In genomic region chr17:64004903-64005733, GRCh38 we compare ENCODE assay signal across 16 cellular contexts. TPM values are rescaled to one million over a fixed set of nuclear protein-coding genes. Genes with fewer than 3 reads are reported as not detected.
DNase-seq lines count a peak whose midpoint lies in the region; ATAC-seq, FAIRE-seq and TF ChIP-seq lines count a peak whose summit lies in the region.
"Had no signal": no experiment of that assay in that cellular context is flagged by ENCODE, and none has a peak within 500 bp of the region (broad histone marks: within the 10 kb centered on the region; RNA-seq: fewer than 3 reads in every experiment).

No MANE protein-coding gene starts in this region.

- H3K27ac ChIP-seq in naive thymus-derived CD4-positive, alpha-beta T cell (ENCODE audit: low read depth, low read length) = peak overlapping the region; percentile 49
- no peak overlapping the region for H3K27ac ChIP-seq in kidney (ENCODE audit: low read depth in 2 of 2, low read length in 2 of 2)
- H3K27ac ChIP-seq: hepatocyte, right lobe of liver had no signal

- CTCF ChIA-PET in naive thymus-derived CD4-positive, alpha-beta T cell (lab: Charles Lee) = interaction anchor here (0.6 to 1.8 kb wide), 3 partner anchors 21 to 47 kb away, joined by 3 to 8 read pairs (median 3); no protein-coding TSS in a partner anchor

- no peak for TF ChIP-seq CTCF in natural killer cell (IDR thresholded peaks at IDR 0.05)
- TF ChIP-seq CTCF in kidney (IDR thresholded peaks at IDR 0.05; ENCODE audit: borderline replicate concordance, extremely low read depth, insufficient read depth) = no peak

- DNase-seq in natural killer cell treated with Interleukin-12 subunit alpha and Interleukin-12 subunit beta and Interleukin-15 and Interleukin-18, amount 100 ng/mL, for 72 hours (ENCODE audit: low spot score) = peak; percentile 57
- DNase-seq in natural killer cell (no peak), HuH-7.5 (ENCODE audit: low spot score) (no peak), activated gamma-delta T cell treated with Interleukin-2 at 50 U/mL for 16 hours (no peak), kidney (no peak)
- no peak for DNase-seq in activated naive CD8-positive, alpha-beta T cell treated with anti-CD3 and anti-CD28 coated beads for 36 hours
- no peak for DNase-seq in naive thymus-derived CD4-positive, alpha-beta T cell
- DNase-seq: effector CD4-positive, alpha-beta T cell; KBM-7; T-helper 9 cell had no signal

- POLR2A ChIA-PET in naive thymus-derived CD4-positive, alpha-beta T cell (lab: Charles Lee) = interaction anchor here (1.2 to 3.6 kb wide), 4 partner anchors 16 to 141 kb away, joined by 3 to 23 read pairs (median 5); partner anchors contain the start of genes CD79B and ICAM2

- peaks cover 21 to 27% of the 10 kb centered on the region in 2 donors for H3K4me1 Mint-ChIP-seq in natural killer cell treated with Interleukin-12 subunit alpha and Interleukin-12 subunit beta and Interleukin-15 and Interleukin-18, amount 100 ng/mL, for 72 hours (ENCODE audit: low read depth in 2 of 2)
- peaks cover 31 to 40% of the 10 kb centered on the region in 2 donors for H3K4me1 Mint-ChIP-seq in natural killer cell
- H3K4me1 Mint-ChIP-seq in activated naive CD8-positive, alpha-beta T cell treated with anti-CD3 and anti-CD28 coated beads for 36 hours = peaks cover 23% of the 10 kb centered on the region
- H3K4me1 Mint-ChIP-seq in naive thymus-derived CD4-positive, alpha-beta T cell = peaks cover 26 to 54% (median 45%) of the 10 kb centered on the region in 7 donors

- no peak for ATAC-seq in natural killer cell treated with Interleukin-12 subunit alpha and Interleukin-12 subunit beta and Interleukin-15 and Interleukin-18, amount 100 ng/mL, for 72 hours
- ATAC-seq in natural killer cell = no peak
- no peak for ATAC-seq in naive thymus-derived CD4-positive, alpha-beta T cell
- ATAC-seq in HG03045 (IDR thresholded peaks at IDR 0.05; ENCODE audit: unreplicated experiment) = no peak

- peak overlapping the region in 1 of 2 donors; percentile 58 for H3K27ac Mint-ChIP-seq in natural killer cell treated with Interleukin-12 subunit alpha and Interleukin-12 subunit beta and Interleukin-15 and Interleukin-18, amount 100 ng/mL, for 72 hours
- peak overlapping the region in 1 of 2 donors; percentile 71 for H3K27ac Mint-ChIP-seq in natural killer cell
- H3K27ac Mint-ChIP-seq in activated naive CD8-positive, alpha-beta T cell treated with anti-CD3 and anti-CD28 coated beads for 36 hours = peak overlapping the region; percentile 25
- peak overlapping the region in 8 of 9 donors; percentile 67 to 87 (median 82) for H3K27ac Mint-ChIP-seq in naive thymus-derived CD4-positive, alpha-beta T cell
- H3K27ac Mint-ChIP-seq: activated naive CD8-positive, alpha-beta T cell treated with anti-CD3 and anti-CD28 coated beads, Interleukin-2, amount 10 ng/mL, durations not matched to agents 7 days and 5 days had no signal

- H3K4me3 Mint-ChIP-seq in natural killer cell treated with Interleukin-12 subunit alpha and Interleukin-12 subunit beta and Interleukin-15 and Interleukin-18, amount 100 ng/mL, for 72 hours = no peak overlapping the region
- no peak overlapping the region for H3K4me3 Mint-ChIP-seq in natural killer cell
- no peak overlapping the region for H3K4me3 Mint-ChIP-seq in activated naive CD8-positive, alpha-beta T cell treated with anti-CD3 and anti-CD28 coated beads for 36 hours
- peak overlapping the region in 2 of 10 donors; percentile 25 to 48 for H3K4me3 Mint-ChIP-seq in naive thymus-derived CD4-positive, alpha-beta T cell
- H3K4me3 Mint-ChIP-seq: activated naive CD8-positive, alpha-beta T cell treated with anti-CD3 and anti-CD28 coated beads, Interleukin-2, amount 10 ng/mL, durations not matched to agents 7 days and 5 days had no signal

- H3K27me3 ChIP-seq in naive thymus-derived CD4-positive, alpha-beta T cell (ENCODE audit: control insufficient read depth in 2 of 2, insufficient read depth in 2 of 2, low read length in 2 of 2) = no peaks in the 10 kb centered on the region
- H3K27me3 ChIP-seq: hepatocyte, right lobe of liver had no signal

- no peak overlapping the region for H3K9ac ChIP-seq in kidney (ENCODE audit: low read length in 2 of 2)

- H3K4me3 ChIP-seq in naive thymus-derived CD4-positive, alpha-beta T cell (ENCODE audit: low read length) = no peak overlapping the region
- H3K4me3 ChIP-seq in kidney (ENCODE audit: low read length in 2 of 2) = peak overlapping the region in 1 of 2 donors; percentile 29
- H3K4me3 ChIP-seq: HAP-1, hepatocyte, right lobe of liver had no signal

- H3K27me3 Mint-ChIP-seq in natural killer cell treated with Interleukin-12 subunit alpha and Interleukin-12 subunit beta and Interleukin-15 and Interleukin-18, amount 100 ng/mL, for 72 hours = no peaks in the 10 kb centered on the region
- no peaks in the 10 kb centered on the region for H3K27me3 Mint-ChIP-seq in natural killer cell (ENCODE audit: low read depth in 2 of 2)
- no peaks in the 10 kb centered on the region for H3K27me3 Mint-ChIP-seq in activated naive CD8-positive, alpha-beta T cell treated with anti-CD3 and anti-CD28 coated beads for 36 hours
- H3K27me3 Mint-ChIP-seq in naive thymus-derived CD4-positive, alpha-beta T cell = no peaks in the 10 kb centered on the region
- H3K27me3 Mint-ChIP-seq: activated naive CD8-positive, alpha-beta T cell treated with anti-CD3 and anti-CD28 coated beads, Interleukin-2, amount 10 ng/mL, durations not matched to agents 7 days and 5 days had no signal

- H3K36me3 ChIP-seq in naive thymus-derived CD4-positive, alpha-beta T cell (ENCODE audit: control insufficient read depth in 2 of 3, insufficient read depth in 3 of 3, low read length in 3 of 3) = peaks cover 7 to 71% (median 16%) of the 10 kb centered on the region in 3 experiments
- H3K36me3 ChIP-seq in kidney (ENCODE audit: control insufficient read depth in 1 of 2, insufficient read depth in 2 of 2, low read length in 2 of 2) = no peaks in the 10 kb centered on the region
- H3K36me3 ChIP-seq: HAP-1, right lobe of liver had no signal

- H3K36me3 Mint-ChIP-seq in natural killer cell treated with Interleukin-12 subunit alpha and Interleukin-12 subunit beta and Interleukin-15 and Interleukin-18, amount 100 ng/mL, for 72 hours = no peaks in the 10 kb centered on the region
- no peaks in the 10 kb centered on the region for H3K36me3 Mint-ChIP-seq in natural killer cell
- peaks cover 11% of the 10 kb centered on the region for H3K36me3 Mint-ChIP-seq in activated naive CD8-positive, alpha-beta T cell treated with anti-CD3 and anti-CD28 coated beads for 36 hours
- H3K36me3 Mint-ChIP-seq in naive thymus-derived CD4-positive, alpha-beta T cell = peaks cover 0 to 16% (median 0%) of the 10 kb centered on the region in 5 donors

- H3K9me3 Mint-ChIP-seq in natural killer cell treated with Interleukin-12 subunit alpha and Interleukin-12 subunit beta and Interleukin-15 and Interleukin-18, amount 100 ng/mL, for 72 hours = no peaks in the 10 kb centered on the region
- H3K9me3 Mint-ChIP-seq in natural killer cell = no peaks in the 10 kb centered on the region
- no peaks in the 10 kb centered on the region for H3K9me3 Mint-ChIP-seq in activated naive CD8-positive, alpha-beta T cell treated with anti-CD3 and anti-CD28 coated beads for 36 hours
- H3K9me3 Mint-ChIP-seq in naive thymus-derived CD4-positive, alpha-beta T cell = peaks cover 0 to 2% (median 0%) of the 10 kb centered on the region in 11 donors

- intact Hi-C loops in natural killer cell (cut with micrococcal nuclease) (no loop called here), kidney (cut with DNase I) (no loop called here)
- intact Hi-C loops in naive thymus-derived CD4-positive, alpha-beta T cell (cut with micrococcal nuclease) = no loop called here

- no peak for FAIRE-seq in kidney (lab: Jason Lieb, UNC)
- FAIRE-seq: D721Med had no signal

- H3K9me3 ChIP-seq in naive thymus-derived CD4-positive, alpha-beta T cell (ENCODE audit: control insufficient read depth in 2 of 3, low read length in 3 of 3) = no peaks in the 10 kb centered on the region
- H3K9me3 ChIP-seq in kidney (ENCODE audit: control insufficient read depth in 1 of 2, low read length in 2 of 2) = no peaks in the 10 kb centered on the region
- H3K9me3 ChIP-seq: HAP-1, right lobe of liver had no signal

- peaks cover 23 to 26% of the 10 kb centered on the region in 2 donors for H3K4me1 ChIP-seq in naive thymus-derived CD4-positive, alpha-beta T cell (ENCODE audit: control insufficient read depth in 2 of 2, insufficient read depth in 2 of 2, low read length in 2 of 2)
- H3K4me1 ChIP-seq in kidney (ENCODE audit: control insufficient read depth in 1 of 2, insufficient read depth in 1 of 2, low read depth in 1 of 2, low read length in 2 of 2) = peaks cover 3 to 15% of the 10 kb centered on the region in 2 donors
- H3K4me1 ChIP-seq: HAP-1 had no signal

RNA-seq across cellular contexts. Expression of gene PRR29, which starts 7.0 kb away (rescaled TPM):
- 1 to 10 TPM in 1 of 2 donors, under 1 TPM in 1; 0.50 to 1.0 TPM for total RNA-seq in natural killer cell treated with Interleukin-12 subunit alpha and Interleukin-12 subunit beta and Interleukin-15 and Interleukin-18, amount 100 ng/mL, for 72 hours
- total RNA-seq in natural killer cell = 1 to 10 TPM in 2 of 3 donors, under 1 TPM in 1; 0.92 to 1.6 (median 1.6) TPM
- total RNA-seq in activated naive CD8-positive, alpha-beta T cell treated with anti-CD3 and anti-CD28 coated beads for 36 hours = under 1 TPM; 0.36 to 0.93 TPM
- total RNA-seq in naive thymus-derived CD4-positive, alpha-beta T cell = 1 to 10 TPM in 1 of 5 experiments, under 1 TPM in 2, not detected in 2; 0.29 to 2.8 (median 0.40) TPM
- polyA plus RNA-seq in naive thymus-derived CD4-positive, alpha-beta T cell = 1 to 10 TPM; 5.5 to 6.0 TPM
- total RNA-seq in kidney = 4.4 TPM
- 1.2 TPM for polyA plus RNA-seq in kidney (ENCODE audit: insufficient read depth, low read depth, low replicate concordance)

RNA-seq across cellular contexts. Expression of gene ICAM2, which starts 15.3 kb away (rescaled TPM):
- total RNA-seq in natural killer cell treated with Interleukin-12 subunit alpha and Interleukin-12 subunit beta and Interleukin-15 and Interleukin-18, amount 100 ng/mL, for 72 hours = 10 to 100 TPM; 14.1 to 20.7 TPM
- total RNA-seq in natural killer cell (10 to 100 TPM; 73.2 to 91.0 (median 78.0) TPM), kidney (38.8 TPM)
- total RNA-seq in activated naive CD8-positive, alpha-beta T cell treated with anti-CD3 and anti-CD28 coated beads for 36 hours = 10 to 100 TPM; 52.9 to 54.5 TPM
- 100 to 1,000 TPM in 2 of 5 experiments, 10 to 100 TPM in 3; 60.9 to 132 (median 92.3) TPM for total RNA-seq in naive thymus-derived CD4-positive, alpha-beta T cell
- polyA plus RNA-seq in naive thymus-derived CD4-positive, alpha-beta T cell = 100 to 1,000 TPM; 400 to 414 TPM
- 55.8 TPM for polyA plus RNA-seq in kidney (ENCODE audit: insufficient read depth, low read depth, low replicate concordance)

RNA-seq across cellular contexts. Expression of gene SCN4A, which starts 32.4 kb away (rescaled TPM):
- total RNA-seq in natural killer cell treated with Interleukin-12 subunit alpha and Interleukin-12 subunit beta and Interleukin-15 and Interleukin-18, amount 100 ng/mL, for 72 hours = under 1 TPM in 1 of 2 donors, not detected in 1; 0.08 TPM
- total RNA-seq in natural killer cell (under 1 TPM; 0.10 to 0.14 (median 0.14) TPM), kidney (3.4 TPM)
- under 1 TPM; 0.14 to 0.31 TPM for total RNA-seq in activated naive CD8-positive, alpha-beta T cell treated with anti-CD3 and anti-CD28 coated beads for 36 hours
- under 1 TPM in 4 of 5 experiments, not detected in 1; 0.03 to 0.15 (median 0.07) TPM for total RNA-seq in naive thymus-derived CD4-positive, alpha-beta T cell
- not detected for polyA plus RNA-seq in naive thymus-derived CD4-positive, alpha-beta T cell
- 0.19 TPM for polyA plus RNA-seq in kidney (ENCODE audit: insufficient read depth, low read depth, low replicate concordance)
- total RNA-seq: activated naive CD8-positive, alpha-beta T cell treated with anti-CD3 and anti-CD28 coated beads, Interleukin-2, amount 10 ng/mL, durations not matched to agents 7 days and 5 days had no signal
- polyA plus RNA-seq: hepatocyte had no signal
